15 cellular contexts compared by ENCODE assay signal in genomic region chr10:49298666-49298989, GRCh38. TPM values are rescaled to one million over a fixed set of nuclear protein-coding genes. Genes with fewer than 3 reads are reported as not detected.
DNase-seq lines count a peak whose midpoint lies in the region; ATAC-seq, FAIRE-seq and TF ChIP-seq lines count a peak whose summit lies in the region.
"Had no signal": no experiment of that assay in that cellular context is flagged by ENCODE, and none has a peak within 500 bp of the region (broad histone marks: within the 10 kb centered on the region; RNA-seq: fewer than 3 reads in every experiment).

No MANE protein-coding gene starts in this region.

- H3K4me1 ChIP-seq in mesenchymal stem cell (ENCODE audit: control insufficient read depth, insufficient read depth, low read depth, low read length) = no peaks in the 10 kb centered on the region
- no peaks in the 10 kb centered on the region for H3K4me1 ChIP-seq in HepG2 (ENCODE audit: insufficient read depth, low read length)

- H3K23ac ChIP-seq in mesenchymal stem cell (ENCODE audit: low read length in 2 of 2) = no peak overlapping the region

- no peak overlapping the region for H3K14ac ChIP-seq in mesenchymal stem cell (ENCODE audit: low read length in 2 of 2)

- no peak for ATAC-seq in stimulated activated effector memory CD8-positive, alpha-beta T cell treated with anti-CD3 and anti-CD28 coated beads, Interleukin-12 subunit alpha, Interleukin-12 subunit beta, amount 100 ng/mL, for 72 hours
- ATAC-seq in GM21786 (IDR thresholded peaks at IDR 0.05; ENCODE audit: unreplicated experiment) (no peak), GM21390 (IDR thresholded peaks at IDR 0.05; ENCODE audit: unreplicated experiment) (no peak), HepG2 (no peak)

- no peaks in the 10 kb centered on the region for H3K79me1 ChIP-seq in mesenchymal stem cell (replicated peaks; ENCODE audit: low read length, poor library complexity, severe bottlenecking)

- H3K18ac ChIP-seq in mesenchymal stem cell (ENCODE audit: low read depth in 1 of 2, low read length in 2 of 2) = no peak overlapping the region

- H3K4me3 ChIP-seq in MG63 (no peak overlapping the region), mesenchymal stem cell (ENCODE audit: insufficient read depth in 1 of 2, low read depth in 1 of 2, low read length in 2 of 2) (no peak overlapping the region), HepG2 (replicated peaks in 1 of 3; ENCODE audit: insufficient read depth in 1 of 3, low read depth in 2 of 3, low read length in 3 of 3) (no peak overlapping the region)
- H3K4me3 ChIP-seq: suprapubic skin had no signal

- DNase-seq in MG63 = peak; percentile 56
- DNase-seq in fibroblast of gingiva (ENCODE audit: low read depth) = peak; percentile 6
- no peak for DNase-seq in mesenchymal stem cell
- DNase-seq in stimulated activated effector memory CD8-positive, alpha-beta T cell treated with anti-CD3 and anti-CD28 coated beads, Interleukin-12 subunit alpha, Interleukin-12 subunit beta, amount 100 ng/mL, for 72 hours (ENCODE audit: low spot score in 2 of 2) = no peak
- no peak for DNase-seq in posterior cingulate gyrus
- no peak for DNase-seq in HepG2 (ENCODE audit: low spot score)
- DNase-seq: activated naive CD4-positive, alpha-beta T cell treated with anti-CD3 and anti-CD28 coated beads for 36 hours; cortex of kidney; Karpas-422; naive B cell; NCI-H1930 had no signal

- H3K9me3 ChIP-seq in MG63 (no peaks in the 10 kb centered on the region), mesenchymal stem cell (ENCODE audit: control insufficient read depth, low read length) (no peaks in the 10 kb centered on the region), HepG2 (ENCODE audit: low read length) (no peaks in the 10 kb centered on the region)
- H3K9me3 ChIP-seq: suprapubic skin had no signal

- no peak for TF ChIP-seq CTCF in HepG2 (CRISPR knock-in tag; IDR thresholded peaks at IDR 0.05)

- BruUV-seq in HepG2 (replicated peaks; lab: Mats Ljungman, UMichigan) = no TSS peak

- in situ Hi-C loops in HepG2 (cut with HindIII; ENCODE audit: extremely low pct_ligation_motif_present, low pct_unique_long_range_greater_than_20kb) = no loop called here

- H3K27ac ChIP-seq in mesenchymal stem cell (ENCODE audit: low read length, poor library complexity, severe bottlenecking) (no peak overlapping the region), HepG2 (ENCODE audit: extremely low read length, insufficient read depth, low read length) (no peak overlapping the region)
- H3K27ac ChIP-seq: suprapubic skin had no signal

- H3K4ac ChIP-seq in mesenchymal stem cell (ENCODE audit: low read depth in 1 of 2, low read length in 2 of 2) = no peak overlapping the region

- H3K9me3 Mint-ChIP-seq in stimulated activated effector memory CD8-positive, alpha-beta T cell treated with anti-CD3 and anti-CD28 coated beads, Interleukin-12 subunit alpha, Interleukin-12 subunit beta, amount 100 ng/mL, for 72 hours = no peaks in the 10 kb centered on the region
- H3K9me3 Mint-ChIP-seq: activated naive CD4-positive, alpha-beta T cell treated with anti-CD3 and anti-CD28 coated beads for 36 hours; naive B cell had no signal

- H2BK15ac ChIP-seq in mesenchymal stem cell (ENCODE audit: low read depth, poor library complexity, severe bottlenecking) = no peak overlapping the region

- no peak overlapping the region for H2BK120ac ChIP-seq in mesenchymal stem cell (ENCODE audit: low read depth, low read length)

- no peak overlapping the region for H2AK5ac ChIP-seq in mesenchymal stem cell (ENCODE audit: low read length, severe bottlenecking)

- FAIRE-seq in HepG2 (lab: Jason Lieb, UNC) = no peak
- FAIRE-seq: TTC549 had no signal

- no peaks in the 10 kb centered on the region for H3K79me2 ChIP-seq in HepG2 (ENCODE audit: insufficient read depth, low read length)

- H2AFZ ChIP-seq in mesenchymal stem cell (ENCODE audit: low read depth, low read length) (no peak overlapping the region), HepG2 (ENCODE audit: low read length) (no peak overlapping the region)

- peaks cover 5% of the 10 kb centered on the region; the same call in 1 of the 2 replicates for H3K27me3 ChIP-seq in MG63
- peaks cover 44 to 65% of the 10 kb centered on the region in 2 experiments for H3K27me3 ChIP-seq in mesenchymal stem cell (ENCODE audit: control insufficient read depth in 1 of 2, insufficient read depth in 1 of 2, low read length in 2 of 2)
- peaks cover 2 to 32% of the 10 kb centered on the region in 2 experiments; a peak in 2 of 5 replicates for H3K27me3 ChIP-seq in HepG2 (ENCODE audit: control insufficient read depth in 1 of 2, insufficient read depth in 2 of 2, low read length in 2 of 2)
- H3K27me3 ChIP-seq: suprapubic skin had no signal

- CTCF ChIA-PET in HepG2 (lab: Yijun Ruan, JAX; ENCODE audit: low intra/inter-chr PET ratio, low total read pairs) = no interaction called here

- no peak overlapping the region for H4K91ac ChIP-seq in mesenchymal stem cell (ENCODE audit: low read length)

- no peaks in the 10 kb centered on the region for H4K20me1 ChIP-seq in HepG2 (ENCODE audit: insufficient read depth, low read length)

- H3K36me3 ChIP-seq in MG63 (no peaks in the 10 kb centered on the region), mesenchymal stem cell (ENCODE audit: control insufficient read depth in 1 of 2, insufficient read depth in 2 of 2, low read depth in 1 of 2, low read length in 2 of 2) (no peaks in the 10 kb centered on the region), HepG2 (replicated peaks in 1 of 2; ENCODE audit: control insufficient read depth in 1 of 2, insufficient read depth in 2 of 2, low read length in 2 of 2) (no peaks in the 10 kb centered on the region)
- H3K36me3 ChIP-seq: suprapubic skin had no signal

- H3K9ac ChIP-seq in mesenchymal stem cell (ENCODE audit: low read length) = peak overlapping the region; percentile 20
- H3K9ac ChIP-seq in HepG2 (ENCODE audit: insufficient read depth, low read depth, low read length) = no peak overlapping the region

- H3K4me2 ChIP-seq in mesenchymal stem cell (ENCODE audit: low read length, poor library complexity, severe bottlenecking) (no peak overlapping the region), HepG2 (ENCODE audit: low read depth, low read length) (no peak overlapping the region)

- no peaks in the 10 kb centered on the region for H3K36me3 Mint-ChIP-seq in stimulated activated effector memory CD8-positive, alpha-beta T cell treated with anti-CD3 and anti-CD28 coated beads, Interleukin-12 subunit alpha, Interleukin-12 subunit beta, amount 100 ng/mL, for 72 hours
- H3K36me3 Mint-ChIP-seq: naive B cell had no signal

- 36% methylated on average over 11 of the region's 11 CpGs for WGBS in mesenchymal stem cell
- 34% methylated on average over 7 of the region's 11 CpGs for WGBS in HepG2 (ENCODE audit: low lambda C conversion rate)

- intact Hi-C loops in posterior cingulate gyrus (cut with DNase I) = no loop called here
- intact Hi-C loops in HepG2 (cut with micrococcal nuclease; ENCODE audit: unreplicated experiment) = no loop called here

- H3K4me3 Mint-ChIP-seq in stimulated activated effector memory CD8-positive, alpha-beta T cell treated with anti-CD3 and anti-CD28 coated beads, Interleukin-12 subunit alpha, Interleukin-12 subunit beta, amount 100 ng/mL, for 72 hours = no peak overlapping the region
- H3K4me3 Mint-ChIP-seq: activated naive CD4-positive, alpha-beta T cell treated with anti-CD3 and anti-CD28 coated beads for 36 hours had no signal

- H2BK12ac ChIP-seq in mesenchymal stem cell (ENCODE audit: low read length in 2 of 2) = no peak overlapping the region

- TF ChIP-seq POLR2A in HepG2 (IDR thresholded peaks at IDR 0.05; ENCODE audit: insufficient read depth in 1 of 2, low read depth in 2 of 2, low read length in 2 of 2) = no peak

- no peak overlapping the region for H4K8ac ChIP-seq in mesenchymal stem cell (ENCODE audit: low read length)

- no peak for TF ChIP-seq RAD21 in HepG2 (CRISPR knock-in tag; IDR thresholded peaks at IDR 0.05)

- peak overlapping the region; percentile 21 for H3K27ac Mint-ChIP-seq in stimulated activated effector memory CD8-positive, alpha-beta T cell treated with anti-CD3 and anti-CD28 coated beads, Interleukin-12 subunit alpha, Interleukin-12 subunit beta, amount 100 ng/mL, for 72 hours
- H3K27ac Mint-ChIP-seq: activated naive CD4-positive, alpha-beta T cell treated with anti-CD3 and anti-CD28 coated beads for 36 hours had no signal

- POLR2A ChIA-PET in HepG2 (lab: Yijun Ruan, JAX) = no interaction called here

- TF ChIP-seq EP300 in HepG2 (IDR thresholded peaks at IDR 0.05; ENCODE audit: low read depth in 2 of 2, low read length in 2 of 2) = no peak
- TF ChIP-seq EP300 in HepG2 (CRISPR knock-in tag; IDR thresholded peaks at IDR 0.05; ENCODE audit: borderline replicate concordance) = no peak

- no peak overlapping the region for H2BK5ac ChIP-seq in mesenchymal stem cell (ENCODE audit: low read depth, low read length, poor library complexity, severe bottlenecking)

- peaks cover 14% of the 10 kb centered on the region for H3K4me1 Mint-ChIP-seq in stimulated activated effector memory CD8-positive, alpha-beta T cell treated with anti-CD3 and anti-CD28 coated beads, Interleukin-12 subunit alpha, Interleukin-12 subunit beta, amount 100 ng/mL, for 72 hours

RNA-seq across cellular contexts. Expression of gene C10orf71, which starts 0.3 kb away (rescaled TPM):
- total RNA-seq in MG63 (2014; rRNA removed; shearing (Covaris generic); ENCODE audit: low replicate concordance) = not detected in 2 replicates
- not detected for polyA plus RNA-seq in mesenchymal stem cell (2013, experiment 1 of 2)
- polyA plus RNA-seq in mesenchymal stem cell (2013, experiment 2 of 2) = not detected
- total RNA-seq in HepG2 (2016; rRNA removed; fragmentation: Illumina TruSeq; extraction: Trizol) = not detected in 2 replicates
- total RNA-seq in HepG2 (2016; cell fraction: cytosol; rRNA removed; fragmentation: Illumina TruSeq; extraction: Trizol; ENCODE audit: low read depth) = not detected in 2 replicates
- not detected in 2 replicates for total RNA-seq in HepG2 (2016; cell fraction: insoluble cytoplasmic fraction; rRNA removed; fragmentation: Illumina TruSeq; extraction: Trizol)
- not detected in 2 replicates for total RNA-seq in HepG2 (2016; cell fraction: membrane; rRNA removed; fragmentation: Illumina TruSeq; extraction: Trizol)
- not detected in 2 replicates for total RNA-seq in HepG2 (2016; cell fraction: nucleus; rRNA removed; fragmentation: Illumina TruSeq; extraction: Trizol)
- not detected in 2 replicates for polyA plus RNA-seq in HepG2 (2011; rRNA removed)
- polyA plus RNA-seq in HepG2 (2011; cell fraction: cytosol; rRNA removed) = not detected in 2 replicates
- not detected in 2 replicates for polyA plus RNA-seq in HepG2 (2011; cell fraction: nucleus; rRNA removed)
- polyA plus RNA-seq in HepG2 (2012) = not detected in 2 replicates
- polyA plus RNA-seq in HepG2 (2016; cell fraction: cytosol; fragmentation: Illumina TruSeq; extraction: Trizol; ENCODE audit: low read depth) = not detected in 2 replicates
- not detected in 2 replicates for polyA plus RNA-seq in HepG2 (2016; cell fraction: insoluble cytoplasmic fraction; fragmentation: Illumina TruSeq; extraction: Trizol; ENCODE audit: low read depth)
- polyA plus RNA-seq in HepG2 (2016; cell fraction: membrane; fragmentation: Illumina TruSeq; extraction: Trizol; ENCODE audit: low read depth) = not detected in 2 replicates
- polyA plus RNA-seq in HepG2 (2016; cell fraction: nucleus; fragmentation: Illumina TruSeq; extraction: Trizol; ENCODE audit: insufficient read depth, low read depth) = not detected in 2 replicates
- polyA minus RNA-seq in HepG2 (2011; rRNA and poly(A)+ RNA removed; ENCODE audit: low replicate concordance) = not detected in 2 replicates
- polyA minus RNA-seq in HepG2 (2011; cell fraction: cytosol; rRNA and poly(A)+ RNA removed) = not detected in 2 replicates
- not detected in 2 replicates for polyA minus RNA-seq in HepG2 (2011; cell fraction: nucleus; rRNA and poly(A)+ RNA removed)
- total RNA-seq: activated naive CD4-positive, alpha-beta T cell treated with anti-CD3 and anti-CD28 coated beads for 36 hours; suprapubic skin had no signal

Comparison
In these comparisons a context has a peak if more than half of its experiments do, and no peak if none do; other contexts are left out.
1. DNase-seq: peak in MG63 (single experiment) and fibroblast of gingiva (single experiment); none in mesenchymal stem cell (single experiment), stimulated activated effector memory CD8-positive, alpha-beta T cell treated with anti-CD3 and anti-CD28 coated beads, Interleukin-12 subunit alpha, Interleukin-12 subunit beta, amount 100 ng/mL, for 72 hours (0 of 2), posterior cingulate gyrus (0 of 10) and HepG2 (single experiment).